14 cellular contexts compared by ENCODE assay signal in the genomic region with DNA sequence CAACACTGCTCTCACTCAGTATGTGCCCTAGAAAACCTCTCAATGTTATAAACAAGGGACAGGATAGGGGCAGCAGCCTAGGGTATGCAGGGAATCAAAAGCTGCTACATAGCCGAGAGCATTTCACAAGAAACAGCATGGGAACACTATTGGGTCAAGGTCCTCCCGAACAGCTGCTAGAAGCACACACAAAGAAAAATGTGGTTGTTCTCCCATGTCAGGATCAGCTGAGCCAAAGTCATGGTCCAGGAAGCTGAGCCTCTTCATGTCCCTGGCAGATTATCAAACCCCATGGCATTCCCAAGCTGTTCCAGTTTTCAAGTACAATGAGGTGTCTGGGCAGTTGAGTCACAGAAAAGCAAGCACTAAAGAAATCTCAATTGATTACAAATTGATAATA. TPM values are rescaled to one million over a fixed set of nuclear protein-coding genes. Genes with fewer than 3 reads are reported as not detected.
DNase-seq lines count a peak whose midpoint lies in the region; ATAC-seq and TF ChIP-seq lines count a peak whose summit lies in the region.
"Had no signal": no experiment of that assay in that cellular context is flagged by ENCODE, and none has a peak within 500 bp of the region (broad histone marks: within the 10 kb centered on the region; RNA-seq: fewer than 3 reads in every experiment).

No MANE protein-coding gene starts in this region.

- no peak for TF ChIP-seq POLR2A in upper lobe of left lung (IDR thresholded peaks at IDR 0.05)

- DNase-seq in LHCN-M2 (ENCODE audit: low read depth) = peak; percentile 98
- DNase-seq in dorsolateral prefrontal cortex = peak in 5 of 10 donors; percentile 10 to 53 (median 33)
- DNase-seq in lung (ENCODE audit: low spot score) = peak; percentile 32
- no peak for DNase-seq in upper lobe of left lung
- DNase-seq in NCI-H2227 treated with DMSO at 0.1 percent for 48 hours (lab: John Stamatoyannopoulos, UW) = no peak
- DNase-seq in HuH-7.5 (ENCODE audit: low spot score) = no peak
- DNase-seq: activated naive CD4-positive, alpha-beta T cell treated with anti-CD3 and anti-CD28 coated beads for 36 hours; NCI-H524 treated with DMSO at 0.1 percent for 48 hours; retina; stomach had no signal

- H3K27ac ChIP-seq in dorsolateral prefrontal cortex (peak overlapping the region in 55 of 59 donors; percentile 5 to 85 (median 55)), lung (ENCODE audit: low read depth in 1 of 2, low read length in 1 of 2) (no peak overlapping the region), upper lobe of left lung (no peak overlapping the region)
- H3K27ac ChIP-seq: RWPE1 had no signal

- intact Hi-C loops in dorsolateral prefrontal cortex (cut with DNase I) = no loop called here

- peak overlapping the region in 1 of 59 donors; percentile 2 for H3K4me3 ChIP-seq in dorsolateral prefrontal cortex
- H3K4me3 ChIP-seq in lung = no peak overlapping the region
- no peak overlapping the region for H3K4me3 ChIP-seq in upper lobe of left lung
- H3K4me3 ChIP-seq: stomach had no signal

- H3K9me3 ChIP-seq in lung (ENCODE audit: control insufficient read depth in 2 of 2, insufficient read depth in 1 of 2, low read length in 1 of 2) (no peaks in the 10 kb centered on the region), upper lobe of left lung (no peaks in the 10 kb centered on the region)
- H3K9me3 ChIP-seq: stomach had no signal

- ATAC-seq in lung (ENCODE audit: insufficient read depth, low FRiP score) = no peak
- peak; percentile 8 to 73 for ATAC-seq in upper lobe of left lung (ENCODE audit: low FRiP score in 2 of 2)
- ATAC-seq in GM18511 (IDR thresholded peaks at IDR 0.05; ENCODE audit: unreplicated experiment) = no peak

- no peak for TF ChIP-seq EP300 in upper lobe of left lung (IDR thresholded peaks at IDR 0.05)

- H3K4me1 ChIP-seq in lung (ENCODE audit: control insufficient read depth in 2 of 2, insufficient read depth in 2 of 2, low read length in 2 of 2) = no peaks in the 10 kb centered on the region
- H3K4me1 ChIP-seq in upper lobe of left lung = no peaks in the 10 kb centered on the region
- H3K4me1 ChIP-seq: stomach had no signal

- peaks cover 0 to 5% of the 10 kb centered on the region in 2 donors for H3K36me3 ChIP-seq in lung (ENCODE audit: control insufficient read depth in 2 of 2, insufficient read depth in 2 of 2, low read length in 2 of 2)
- peaks cover 0 to 17% (median 4%) of the 10 kb centered on the region in 4 donors for H3K36me3 ChIP-seq in upper lobe of left lung

- 77 to 80% methylated on average over 2 of the region's 2 CpGs for WGBS in lung, 2 donors
- 78 to 91% methylated on average over 2 of the region's 2 CpGs for WGBS in upper lobe of left lung, 2 donors

- H3K27me3 ChIP-seq in dorsolateral prefrontal cortex = no peaks in the 10 kb centered on the region
- no peaks in the 10 kb centered on the region for H3K27me3 ChIP-seq in lung (ENCODE audit: control insufficient read depth, insufficient read depth)
- H3K27me3 ChIP-seq in upper lobe of left lung = no peaks in the 10 kb centered on the region
- H3K27me3 ChIP-seq: stomach had no signal

- no peak for TF ChIP-seq CTCF in dorsolateral prefrontal cortex (IDR thresholded peaks at IDR 0.05 in 54 of 56, conservative IDR thresholded peaks at IDR 0.05 in 2 of 56; ENCODE audit: low read depth in 1 of 56, partially characterized antibody in 56 of 56)
- no peak for TF ChIP-seq CTCF in lung (IDR thresholded peaks at IDR 0.05; ENCODE audit: control extremely low read depth, extremely low read depth)
- TF ChIP-seq CTCF in upper lobe of left lung (IDR thresholded peaks at IDR 0.05) = no peak

RNA-seq across cellular contexts. Expression of gene GDPD4, which starts 21.0 kb away (rescaled TPM):
- not detected in 2 replicates for total RNA-seq in LHCN-M2 (2014; rRNA removed)
- polyA plus RNA-seq in LHCN-M2 (2012) = not detected
- total RNA-seq in dorsolateral prefrontal cortex = under 1 TPM in 6 of 120 experiments, not detected in 114; 0.18 to 0.65 (median 0.53) TPM
- total RNA-seq in lung = not detected
- not detected for polyA plus RNA-seq in lung
- not detected for total RNA-seq in upper lobe of left lung
- total RNA-seq: activated naive CD4-positive, alpha-beta T cell treated with anti-CD3 and anti-CD28 coated beads for 36 hours; H1; mononuclear cell; stomach had no signal
- polyA plus RNA-seq: H1 had no signal

Comparison
In these comparisons a context has a peak if more than half of its experiments do, and no peak if none do; other contexts are left out.
1. DNase-seq: peak in LHCN-M2 (single experiment) and lung (single experiment); none in upper lobe of left lung (0 of 2), NCI-H2227 treated with DMSO at 0.1 percent for 48 hours (single experiment) and HuH-7.5 (single experiment).
2. H3K27ac ChIP-seq: peak in dorsolateral prefrontal cortex (55 of 59); none in lung (0 of 2) and upper lobe of left lung (0 of 4).
3. ATAC-seq: peak in upper lobe of left lung (2 of 2); none in lung (single experiment) and GM18511 (single experiment).